In genomic region chr2:59019551-59020164, GRCh38 we compare ENCODE assay signal across 17 cellular contexts.
DNase-seq lines count a peak whose midpoint lies in the region; ATAC-seq and TF ChIP-seq lines count a peak whose summit lies in the region.
"Had no signal": no experiment of that assay in that cellular context is flagged by ENCODE, and none has a peak within 500 bp of the region (broad histone marks: within the 10 kb centered on the region; RNA-seq: fewer than 3 reads in every experiment).

No MANE protein-coding gene starts in this region.

- peak; percentile 73 for ATAC-seq in omental fat pad (ENCODE audit: low FRiP score)
- ATAC-seq: A549, HepG2 had no signal

- H2AFZ ChIP-seq in mammary epithelial cell (ENCODE audit: low read depth, low read length) = no peak overlapping the region

- H3K4me1 ChIP-seq in breast epithelium (no peaks in the 10 kb centered on the region), mammary epithelial cell (ENCODE audit: insufficient read depth, low read length) (no peaks in the 10 kb centered on the region), ascending aorta (no peaks in the 10 kb centered on the region)
- H3K4me1 ChIP-seq: A549, Caco-2 had no signal

- no peaks in the 10 kb centered on the region for H3K79me2 ChIP-seq in mammary epithelial cell (ENCODE audit: insufficient read depth, low read length)

- TF ChIP-seq CTCF in breast epithelium (IDR thresholded peaks at IDR 0.05) (no peak), mammary epithelial cell (conservative IDR thresholded peaks at IDR 0.05 in 1 of 2, IDR thresholded peaks at IDR 0.05 in 1 of 2; ENCODE audit: extremely low read depth in 1 of 2, insufficient read depth in 1 of 2, low read depth in 1 of 2, low read length in 2 of 2) (no peak), omental fat pad (IDR thresholded peaks at IDR 0.05) (no peak), ascending aorta (IDR thresholded peaks at IDR 0.05) (no peak)

- intact Hi-C loops in breast epithelium (cut with DNase I; ENCODE audit: low total_unique reads) = no loop called here
- intact Hi-C loops in mammary epithelial cell (cut with micrococcal nuclease) = loop anchor here (10.0 kb wide), 2 partner anchors 1095 to 1565 kb away; no protein-coding TSS in a partner anchor
- intact Hi-C loops in ascending aorta (cut with DNase I) = no loop called here

- WGBS in mammary epithelial cell (ENCODE audit: low coverage, missing lambda C conversion rate) = 11% methylated on average over 7 of the region's 7 CpGs

- CTCF ChIA-PET in mammary epithelial cell (lab: Charles Lee; ENCODE audit: low non-redundant PET) = no interaction called here

- no TSS peak for BruUV-seq in mammary epithelial cell (replicated peaks; lab: Mats Ljungman, UMichigan)

- H3K27ac ChIP-seq in breast epithelium = no peak overlapping the region
- H3K27ac ChIP-seq in mammary epithelial cell (ENCODE audit: insufficient read depth, low read depth, low read length) = no peak overlapping the region
- no peak overlapping the region for H3K27ac ChIP-seq in ascending aorta
- H3K27ac ChIP-seq: 22Rv1, A549, C4-2B had no signal

- dilution Hi-C loops in mammary epithelial cell (cut with HindIII; ENCODE audit: low sequenced_read_pairs) = no loop called here

- no peak overlapping the region for H3K9ac ChIP-seq in mammary epithelial cell (ENCODE audit: insufficient read depth, low read length)

- no peak overlapping the region for H3K4me2 ChIP-seq in mammary epithelial cell (ENCODE audit: insufficient read depth, low read depth, low read length)
- H3K4me2 ChIP-seq: A549 had no signal

- H3K27me3 ChIP-seq in breast epithelium (no peaks in the 10 kb centered on the region), mammary epithelial cell (ENCODE audit: insufficient read depth, low read length) (no peaks in the 10 kb centered on the region), ascending aorta (no peaks in the 10 kb centered on the region)

- H3K9me3 ChIP-seq in breast epithelium (peaks cover 0 to 4% of the 10 kb centered on the region in 2 donors), mammary epithelial cell (replicated peaks; ENCODE audit: insufficient read depth, low read length) (no peaks in the 10 kb centered on the region), ascending aorta (no peaks in the 10 kb centered on the region)
- H3K9me3 ChIP-seq: A549, Caco-2 had no signal

- DNase-seq in breast epithelium (ENCODE audit: low spot score in 2 of 2) (no peak), mammary epithelial cell (no peak), omental fat pad (ENCODE audit: low spot score) (no peak), superior temporal gyrus (ENCODE audit: extremely low spot score) (peak; percentile 19), ecto neural progenitor cell (ENCODE audit: low spot score) (no peak), NCI-H187 treated with DMSO at 0.1 percent for 48 hours (lab: John Stamatoyannopoulos, UW) (no peak), ascending aorta (ENCODE audit: low spot score in 2 of 2) (no peak)
- DNase-seq: AML-193; Caco-2; CD4-positive, alpha-beta T cell; GF-D8; GOT3; H9 had no signal

- in situ Hi-C loops in mammary epithelial cell (cut with MboI; ENCODE audit: low sequenced_read_pairs in 2 of 2) = no loop called here

- no peaks in the 10 kb centered on the region for H4K20me1 ChIP-seq in mammary epithelial cell (ENCODE audit: insufficient read depth, low read length)

- TF ChIP-seq POLR2A in breast epithelium (IDR thresholded peaks at IDR 0.05) = no peak

- H3K36me3 ChIP-seq in breast epithelium = no peaks in the 10 kb centered on the region
- no peaks in the 10 kb centered on the region for H3K36me3 ChIP-seq in mammary epithelial cell (ENCODE audit: insufficient read depth, low read length)
- no peaks in the 10 kb centered on the region for H3K36me3 ChIP-seq in ascending aorta

- H3K4me3 ChIP-seq in breast epithelium = peak overlapping the region in 2 of 3 donors; percentile 6 to 35
- no peak overlapping the region for H3K4me3 ChIP-seq in mammary epithelial cell (replicated peaks in 1 of 3; ENCODE audit: insufficient read depth in 1 of 3, low read depth in 2 of 3, low read length in 3 of 3)
- H3K4me3 ChIP-seq in ascending aorta = no peak overlapping the region
- H3K4me3 ChIP-seq: A549 had no signal

Comparison
In these comparisons a context has a peak if more than half of its experiments do, and no peak if none do; other contexts are left out.
1. H3K4me3 ChIP-seq: peak in breast epithelium (2 of 3); none in mammary epithelial cell (0 of 3) and ascending aorta (0 of 2).